ENCODE assay signal across 10 cellular contexts in the genomic region with DNA sequence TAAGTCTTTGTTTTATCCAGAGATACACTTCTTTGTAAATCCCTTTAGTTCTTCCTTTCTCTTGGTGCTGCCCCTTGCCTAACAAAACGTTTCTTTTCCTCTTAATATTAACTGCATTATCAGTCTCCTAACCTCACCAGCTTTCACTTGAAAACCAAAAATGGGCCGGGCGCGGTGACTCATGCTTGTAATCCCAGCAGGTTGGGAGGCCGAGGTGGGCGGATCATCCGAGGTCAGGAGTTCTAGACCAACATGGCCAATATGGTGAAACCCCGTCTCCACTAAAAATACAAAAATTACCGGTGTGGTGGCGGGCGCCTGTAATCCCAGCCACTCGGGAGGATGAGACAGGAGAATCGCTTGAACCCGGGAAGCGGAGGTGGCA.
DNase-seq lines count a peak whose midpoint lies in the region; ATAC-seq and TF ChIP-seq lines count a peak whose summit lies in the region.
"Had no signal": no experiment of that assay in that cellular context is flagged by ENCODE, and none has a peak within 500 bp of the region (broad histone marks: within the 10 kb centered on the region; RNA-seq: fewer than 3 reads in every experiment).

No MANE protein-coding gene starts in this region.

- CTCF ChIA-PET in Panc1 (lab: Charles Lee), result interaction anchor here (0.7 kb wide), 1 partner anchor 435 kb away, joined by 4 read pairs; no protein-coding TSS in a partner anchor
- CTCF ChIA-PET in CD8-positive, alpha-beta T cell (lab: Charles Lee), result interaction anchor here (0.7 kb wide), 1 partner anchor 142 kb away, joined by 3 read pairs; no protein-coding TSS in a partner anchor

- H3K27ac Mint-ChIP-seq in CD8-positive, alpha-beta T cell, result no peak overlapping the region

- H3K4me1 ChIP-seq in Panc1 (ENCODE audit: control insufficient read depth, insufficient read depth, low read length), result no peaks in the 10 kb centered on the region
- H3K4me1 ChIP-seq in CD8-positive, alpha-beta T cell (ENCODE audit: insufficient read depth, low read length), result no peaks in the 10 kb centered on the region
- H3K4me1 ChIP-seq: esophagus muscularis mucosa had no signal

- intact Hi-C loops in Panc1 (cut with micrococcal nuclease; ENCODE audit: unreplicated experiment), result loop anchor here (10.0 kb wide), 1 partner anchor 143 kb away; no protein-coding TSS in a partner anchor
- intact Hi-C loops in CD8-positive, alpha-beta T cell (cut with DNase I, micrococcal nuclease), result no loop called here

- peak; percentile 28 for DNase-seq in NCI-H2227 (lab: John Stamatoyannopoulos, UW; ENCODE audit: unreplicated experiment)
- no peak for DNase-seq in NCI-H2227 treated with DMSO at 0.1 percent for 48 hours (lab: John Stamatoyannopoulos, UW)
- no peak for DNase-seq in Panc1 (ENCODE audit: low read depth, low spot score)
- DNase-seq in CD8-positive, alpha-beta T cell, result no peak
- no peak for DNase-seq in activated naive CD4-positive, alpha-beta T cell treated with anti-CD3 and anti-CD28 coated beads, Interleukin-2, amount 50 U/mL, for 16 hours

- H3K4me3 ChIP-seq in Panc1 (ENCODE audit: low read depth in 2 of 2, low read length in 2 of 2), result peak overlapping the region in 1 of 2 experiments; percentile 43; a peak in 3 of 4 replicates
- H3K4me3 ChIP-seq in neural cell (ENCODE audit: low read length), result no peak overlapping the region
- no peak overlapping the region for H3K4me3 ChIP-seq in CD8-positive, alpha-beta T cell (ENCODE audit: low read depth, low read length)
- H3K4me3 ChIP-seq: esophagus muscularis mucosa, ovary had no signal

- H3K36me3 Mint-ChIP-seq in CD8-positive, alpha-beta T cell, result no peaks in the 10 kb centered on the region

- in situ Hi-C loops in Panc1 (cut with HindIII; ENCODE audit: low pct_unique_long_range_greater_than_20kb, low sequenced_read_pairs), result no loop called here

- H3K27ac ChIP-seq in Panc1 (ENCODE audit: low read length) (no peak overlapping the region), neural cell (ENCODE audit: low read length) (no peak overlapping the region)
- H3K27ac ChIP-seq in CD8-positive, alpha-beta T cell (ENCODE audit: low read depth, low read length), result no peak overlapping the region
- H3K27ac ChIP-seq: esophagus muscularis mucosa, ovary had no signal

- TF ChIP-seq EP300 in neural cell (conservative IDR thresholded peaks at IDR 0.05; ENCODE audit: poor library complexity, severe bottlenecking), result no peak

- no peaks in the 10 kb centered on the region for H3K79me2 ChIP-seq in neural cell (replicated peaks; ENCODE audit: insufficient read depth, low read length)

- no peaks in the 10 kb centered on the region for H3K4me1 Mint-ChIP-seq in CD8-positive, alpha-beta T cell (ENCODE audit: low read depth)

- no peaks in the 10 kb centered on the region for H3K9me2 ChIP-seq in neural cell (ENCODE audit: insufficient read depth, low read length)

- no peaks in the 10 kb centered on the region for H3K27me3 ChIP-seq in Panc1 (ENCODE audit: control insufficient read depth, insufficient read depth, low read length)
- no peaks in the 10 kb centered on the region for H3K27me3 ChIP-seq in neural cell (ENCODE audit: insufficient read depth, low read depth, low read length)
- no peaks in the 10 kb centered on the region for H3K27me3 ChIP-seq in CD8-positive, alpha-beta T cell (ENCODE audit: insufficient read depth, low read length)
- H3K27me3 ChIP-seq: esophagus muscularis mucosa, ovary had no signal

- H3K9me3 Mint-ChIP-seq in CD8-positive, alpha-beta T cell, result no peaks in the 10 kb centered on the region

- H3K27me3 Mint-ChIP-seq in CD8-positive, alpha-beta T cell (ENCODE audit: low read depth), result no peaks in the 10 kb centered on the region

- POLR2A ChIA-PET in Panc1 (lab: Charles Lee), result no interaction called here
- POLR2A ChIA-PET in CD8-positive, alpha-beta T cell (lab: Charles Lee), result no interaction called here

- BruUV-seq in Panc1 (replicated peaks; lab: Mats Ljungman, UMichigan), result no TSS peak

- H3F3A ChIP-seq in neural cell (ENCODE audit: insufficient read depth, low read length, poor library complexity, severe bottlenecking), result no peaks in the 10 kb centered on the region

- H3K9me3 ChIP-seq in Panc1 (ENCODE audit: control insufficient read depth, insufficient read depth, low read depth, low read length) (no peaks in the 10 kb centered on the region), neural cell (ENCODE audit: low read length) (no peaks in the 10 kb centered on the region)
- no peaks in the 10 kb centered on the region for H3K9me3 ChIP-seq in CD8-positive, alpha-beta T cell (ENCODE audit: low read length)
- H3K9me3 ChIP-seq: esophagus muscularis mucosa, ovary had no signal

- H3K9ac ChIP-seq in neural cell (ENCODE audit: low read length), result no peak overlapping the region

- no peak overlapping the region for H3K4me3 Mint-ChIP-seq in CD8-positive, alpha-beta T cell

- TF ChIP-seq CTCF in Panc1 (IDR thresholded peaks at IDR 0.05) (peak; percentile 44), neural cell (IDR thresholded peaks at IDR 0.05; ENCODE audit: poor library complexity, severe bottlenecking) (peak; percentile 1)
- no peak for TF ChIP-seq CTCF in CD8-positive, alpha-beta T cell (IDR thresholded peaks at IDR 0.05)

- no peaks in the 10 kb centered on the region for H4K20me1 ChIP-seq in neural cell (ENCODE audit: insufficient read depth)

- H2AFZ ChIP-seq in neural cell (ENCODE audit: low read depth, low read length), result no peak overlapping the region

- H3K36me3 ChIP-seq in Panc1 (ENCODE audit: control insufficient read depth, insufficient read depth, low read length) (no peaks in the 10 kb centered on the region), neural cell (ENCODE audit: insufficient read depth, low read length) (no peaks in the 10 kb centered on the region)
- no peaks in the 10 kb centered on the region for H3K36me3 ChIP-seq in CD8-positive, alpha-beta T cell (ENCODE audit: insufficient read depth, low read length)
- H3K36me3 ChIP-seq: esophagus muscularis mucosa, ovary had no signal

- peak; percentile 12 for ATAC-seq in HG02884 (IDR thresholded peaks at IDR 0.05; ENCODE audit: unreplicated experiment)
- peak; percentile 70; the same call in 1 of the 2 replicates for ATAC-seq in Panc1
- no peak for ATAC-seq in CD8-positive, alpha-beta T cell
- no peak for ATAC-seq in esophagus mucosa

- H3K4me2 ChIP-seq in neural cell (ENCODE audit: low read length), result no peak overlapping the region

- TF ChIP-seq RAD21 in neural cell (conservative IDR thresholded peaks at IDR 0.05), result no peak

TF ChIP-seq in neural cell, 6 proteins besides CTCF, POLR2A, EP300 and RAD21:
- TF ChIP-seq TAF1 (IDR thresholded peaks at IDR 0.05; ENCODE audit: low read depth) (no peak), SMC3 (conservative IDR thresholded peaks at IDR 0.05; ENCODE audit: poor library complexity) (no peak), POLR2AphosphoS5 (IDR thresholded peaks at IDR 0.05) (no peak), MXI1 (conservative IDR thresholded peaks at IDR 0.05; ENCODE audit: poor library complexity, severe bottlenecking) (no peak), REST (IDR thresholded peaks at IDR 0.05; ENCODE audit: borderline replicate concordance) (no peak), EZH2 (IDR thresholded peaks at IDR 0.05; ENCODE audit: borderline replicate concordance, insufficient read depth, low read length, poor library complexity, severe bottlenecking) (no peak)

Comparison
In these comparisons a context has a peak if more than half of its experiments do, and no peak if none do; other contexts are left out.
1. ATAC-seq: peak in HG02884 (single experiment) and Panc1 (single experiment); none in CD8-positive, alpha-beta T cell (single experiment) and esophagus mucosa (single experiment).